Comparison of ENCODE assay signal across 9 cellular contexts in the genomic region with DNA sequence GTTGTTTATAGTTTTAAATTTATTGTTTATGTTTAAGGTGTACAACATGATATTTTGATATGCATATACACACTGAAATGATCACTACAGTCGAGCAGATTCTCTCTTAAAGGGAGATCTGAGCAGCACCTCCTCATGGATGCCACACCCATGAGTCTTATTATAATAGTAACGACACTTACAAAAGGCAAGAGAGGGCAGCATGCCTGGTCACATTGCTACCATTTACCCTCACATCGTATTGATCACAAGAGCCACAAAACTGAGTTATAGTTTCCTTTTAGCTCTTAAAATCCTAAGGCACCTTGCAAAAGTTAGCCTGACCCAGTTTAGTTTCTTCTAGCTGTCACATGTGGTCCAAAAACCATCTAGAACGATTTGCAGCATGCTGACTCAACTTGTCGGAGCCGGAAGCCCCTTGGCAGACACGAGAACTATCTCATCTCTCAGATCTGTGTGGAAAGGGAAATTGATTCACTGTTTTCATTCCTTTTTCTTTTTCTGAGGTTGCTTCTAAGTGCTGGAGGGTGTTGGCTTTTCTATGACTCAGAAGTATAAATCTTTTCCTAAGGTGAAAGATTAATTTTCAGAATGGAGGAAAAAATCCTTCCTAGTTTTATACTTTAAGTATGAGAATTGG.
A peak's percentile ranks its signal among the peaks of the same experiment; 100 is the strongest.
DNase-seq lines count a peak whose midpoint lies in the region; TF ChIP-seq lines count a peak whose summit lies in the region.
"Had no signal": no experiment of that assay in that cellular context is flagged by ENCODE, and none has a peak within 500 bp of the region (broad histone marks: within the 10 kb centered on the region; RNA-seq: fewer than 3 reads in every experiment).

No MANE protein-coding gene starts in this region.

- H3K4me3 Mint-ChIP-seq in activated CD4-positive, alpha-beta T cell treated with anti-CD3 and anti-CD28 coated beads, Interleukin-2, amount 10 ng/mL, durations not matched to agents 7 days and 5 days: peak overlapping the region; percentile 43
- H3K4me3 Mint-ChIP-seq in osteocyte (ENCODE audit: unreplicated experiment): peak overlapping the region; percentile 22
- H3K4me3 Mint-ChIP-seq in type B pancreatic cell: peak overlapping the region; percentile 42

- DNase-seq in GM04504 (ENCODE audit: low read depth): peak; percentile 90
- DNase-seq in HK-2 (ENCODE audit: unreplicated experiment): peak; percentile 48
- DNase-seq in activated CD4-positive, alpha-beta T cell treated with anti-CD3 and anti-CD28 coated beads, Interleukin-2, amount 10 ng/mL, durations not matched to agents 7 days and 5 days: peak; percentile 77
- DNase-seq in effector memory CD4-positive, alpha-beta T cell: peak; percentile 66 to 73 (median 70)
- DNase-seq in osteocyte (ENCODE audit: extremely low spot score, unreplicated experiment): no peak
- DNase-seq in type B pancreatic cell (ENCODE audit: extremely low spot score, unreplicated experiment): no peak
- no peak for DNase-seq in occipital lobe (lab: John Stamatoyannopoulos, UW)
- DNase-seq in cerebellar nuclear complex (lab: John Stamatoyannopoulos, UW): no peak
- DNase-seq: naive B cell had no signal

- CTCF ChIA-PET in activated CD4-positive, alpha-beta T cell treated with anti-CD3 and anti-CD28 coated beads, Interleukin-2, amount 10 ng/mL, durations not matched to agents 7 days and 5 days (lab: Charles Lee): interaction anchor here (1.4 to 1.7 kb wide), 5 partner anchors 12 to 291 kb away, joined by 3 to 6 read pairs (median 3); no protein-coding TSS in a partner anchor

- H3K27ac Mint-ChIP-seq in activated CD4-positive, alpha-beta T cell treated with anti-CD3 and anti-CD28 coated beads, Interleukin-2, amount 10 ng/mL, durations not matched to agents 7 days and 5 days: peak overlapping the region; percentile 96
- H3K27ac Mint-ChIP-seq in osteocyte (ENCODE audit: unreplicated experiment): peak overlapping the region; percentile 82
- H3K27ac Mint-ChIP-seq in type B pancreatic cell: peak overlapping the region; percentile 78

- peaks cover 70% of the 10 kb centered on the region for H3K4me1 ChIP-seq in effector memory CD4-positive, alpha-beta T cell (ENCODE audit: control insufficient read depth, insufficient read depth, low read length, poor library complexity, severe bottlenecking)

- H3K9me3 Mint-ChIP-seq in activated CD4-positive, alpha-beta T cell treated with anti-CD3 and anti-CD28 coated beads, Interleukin-2, amount 10 ng/mL, durations not matched to agents 7 days and 5 days: no peaks in the 10 kb centered on the region
- H3K9me3 Mint-ChIP-seq in osteocyte (ENCODE audit: unreplicated experiment): no peaks in the 10 kb centered on the region
- H3K9me3 Mint-ChIP-seq in type B pancreatic cell: no peaks in the 10 kb centered on the region

- no peaks in the 10 kb centered on the region for H3K36me3 ChIP-seq in effector memory CD4-positive, alpha-beta T cell (ENCODE audit: control insufficient read depth, insufficient read depth, low read length)

- TF ChIP-seq CTCF in osteocyte (IDR thresholded peaks at IDR 0.05): no peak
- TF ChIP-seq CTCF in type B pancreatic cell (conservative IDR thresholded peaks at IDR 0.05): no peak

- no peaks in the 10 kb centered on the region for H3K27me3 Mint-ChIP-seq in activated CD4-positive, alpha-beta T cell treated with anti-CD3 and anti-CD28 coated beads, Interleukin-2, amount 10 ng/mL, durations not matched to agents 7 days and 5 days
- H3K27me3 Mint-ChIP-seq in osteocyte (ENCODE audit: unreplicated experiment): no peaks in the 10 kb centered on the region
- no peaks in the 10 kb centered on the region for H3K27me3 Mint-ChIP-seq in type B pancreatic cell

- POLR2A ChIA-PET in activated CD4-positive, alpha-beta T cell treated with anti-CD3 and anti-CD28 coated beads, Interleukin-2, amount 10 ng/mL, durations not matched to agents 7 days and 5 days (lab: Charles Lee): interaction anchor here (1.5 kb wide), 2 partner anchors 37 to 66 kb away, joined by 3 to 5 read pairs; no protein-coding TSS in a partner anchor

- no peak overlapping the region for H3K4me3 ChIP-seq in effector memory CD4-positive, alpha-beta T cell (ENCODE audit: insufficient read depth, low read depth, low read length, poor library complexity, severe bottlenecking)

- peak overlapping the region; percentile 75 for H3K27ac ChIP-seq in effector memory CD4-positive, alpha-beta T cell (ENCODE audit: insufficient read depth, low read length, poor library complexity, severe bottlenecking)

- peaks cover 79% of the 10 kb centered on the region for H3K4me1 Mint-ChIP-seq in activated CD4-positive, alpha-beta T cell treated with anti-CD3 and anti-CD28 coated beads, Interleukin-2, amount 10 ng/mL, durations not matched to agents 7 days and 5 days
- H3K4me1 Mint-ChIP-seq in osteocyte (ENCODE audit: unreplicated experiment) (peaks cover 87% of the 10 kb centered on the region), type B pancreatic cell (ENCODE audit: unreplicated experiment) (peaks cover 47% of the 10 kb centered on the region)

- H3K27me3 ChIP-seq in effector memory CD4-positive, alpha-beta T cell (replicated peaks; ENCODE audit: control insufficient read depth, insufficient read depth, low read length, poor library complexity, severe bottlenecking): no peaks in the 10 kb centered on the region

- H3K36me3 Mint-ChIP-seq in activated CD4-positive, alpha-beta T cell treated with anti-CD3 and anti-CD28 coated beads, Interleukin-2, amount 10 ng/mL, durations not matched to agents 7 days and 5 days (ENCODE audit: low read depth): peaks cover 7% of the 10 kb centered on the region
- H3K36me3 Mint-ChIP-seq in osteocyte (ENCODE audit: unreplicated experiment) (no peaks in the 10 kb centered on the region), type B pancreatic cell (no peaks in the 10 kb centered on the region)
- H3K36me3 Mint-ChIP-seq: naive B cell had no signal

- H3K9me3 ChIP-seq in effector memory CD4-positive, alpha-beta T cell (ENCODE audit: control insufficient read depth, low read length): no peaks in the 10 kb centered on the region

Comparison
In these comparisons a context has a peak if more than half of its experiments do, and no peak if none do; other contexts are left out.
1. DNase-seq: peak in GM04504 (single experiment), HK-2 (single experiment), activated CD4-positive, alpha-beta T cell treated with anti-CD3 and anti-CD28 coated beads, Interleukin-2, amount 10 ng/mL, durations not matched to agents 7 days and 5 days (single experiment) and effector memory CD4-positive, alpha-beta T cell (3 of 3); none in osteocyte (single experiment), type B pancreatic cell (single experiment), occipital lobe (single experiment) and cerebellar nuclear complex (0 of 2).
2. Peak in every context shown above with its lines, with median percentiles within 50 percentile points of each other: H3K27ac Mint-ChIP-seq and H3K4me3 Mint-ChIP-seq.